Comparison of ENCODE assay signal across 20 cellular contexts in the genomic region with DNA sequence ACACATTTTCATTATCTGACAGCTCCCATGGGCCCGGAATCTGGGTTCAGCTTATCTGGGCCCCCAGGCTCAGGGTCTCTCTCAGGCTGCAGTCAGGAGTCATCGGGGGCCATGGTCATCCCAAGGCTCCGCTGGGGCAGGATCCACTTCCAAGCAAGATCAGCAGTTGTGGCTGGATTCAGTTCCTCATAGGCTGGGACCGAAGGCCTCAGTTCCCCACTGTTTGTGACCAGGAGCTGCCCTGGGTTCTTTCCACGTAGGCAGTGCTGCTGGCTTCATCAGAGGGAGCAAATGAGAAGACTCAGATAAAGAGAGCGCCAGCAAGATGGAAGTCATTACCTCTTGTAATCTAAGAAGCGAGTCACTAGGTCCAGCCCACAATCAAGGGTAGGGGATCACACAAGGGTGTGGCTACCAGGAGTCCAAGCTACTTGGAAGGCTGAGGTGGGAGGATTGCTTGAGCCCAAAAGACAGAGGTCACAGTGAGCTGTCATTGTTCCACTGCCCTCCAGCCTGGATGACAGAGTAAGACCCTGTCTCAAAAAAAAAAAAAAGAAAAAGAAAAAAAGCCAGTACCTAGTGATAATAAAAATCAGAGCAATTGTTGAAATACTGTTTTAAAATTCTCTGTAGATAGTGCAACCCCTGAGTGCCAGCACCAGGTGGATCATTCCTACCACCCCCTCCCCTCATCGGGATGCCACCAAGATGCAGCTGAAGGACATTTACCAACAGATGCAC.
DNase-seq lines count a peak whose midpoint lies in the region; ATAC-seq and TF ChIP-seq lines count a peak whose summit lies in the region.
"Had no signal": no experiment of that assay in that cellular context is flagged by ENCODE, and none has a peak within 500 bp of the region (broad histone marks: within the 10 kb centered on the region; RNA-seq: fewer than 3 reads in every experiment).

No MANE protein-coding gene starts in this region.

- CTCF ChIA-PET in activated CD4-positive, alpha-beta memory T cell treated with anti-CD3 and anti-CD28 coated beads, Interleukin-2, amount 10 ng/mL, durations not matched to agents 7 days and 5 days (lab: Charles Lee) = interaction anchor here (1.5 to 2.3 kb wide), 5 partner anchors 22 to 245 kb away, joined by 3 to 10 read pairs (median 7); partner anchors contain the start of gene NFATC2
- CTCF ChIA-PET in activated CD4-positive, alpha-beta memory T cell treated with anti-CD3 and anti-CD28 coated beads for 36 hours (lab: Charles Lee) = interaction anchor here (1.1 to 1.4 kb wide), 4 partner anchors 7 to 244 kb away, joined by 3 to 4 read pairs (median 3); no protein-coding TSS in a partner anchor

- H3K27me3 ChIP-seq in BE2C = peaks cover 19% of the 10 kb centered on the region
- H3K27me3 ChIP-seq: testis had no signal

- TF ChIP-seq CTCF in fibroblast of mammary gland (conservative IDR thresholded peaks at IDR 0.05; ENCODE audit: control insufficient read depth, insufficient read depth, low read depth, low read length) = no peak
- no peak for TF ChIP-seq CTCF in BE2C (IDR thresholded peaks at IDR 0.05; ENCODE audit: low read depth, low read length)

- no peak overlapping the region for H3K4me3 ChIP-seq in fibroblast of mammary gland (ENCODE audit: control insufficient read depth, low read depth, low read length)
- no peak overlapping the region for H3K4me3 ChIP-seq in BE2C (ENCODE audit: low read depth, low read length)
- H3K4me3 ChIP-seq: testis had no signal

- intact Hi-C loops in activated CD4-positive, alpha-beta memory T cell treated with anti-CD3 and anti-CD28 coated beads for 36 hours (cut with micrococcal nuclease) = no loop called here

- no peaks in the 10 kb centered on the region for H3K27me3 Mint-ChIP-seq in activated CD4-positive, alpha-beta memory T cell treated with anti-CD3 and anti-CD28 coated beads, Interleukin-2, amount 10 ng/mL, durations not matched to agents 7 days and 5 days
- H3K27me3 Mint-ChIP-seq in activated CD4-positive, alpha-beta memory T cell treated with anti-CD3 and anti-CD28 coated beads for 36 hours = no peaks in the 10 kb centered on the region
- no peaks in the 10 kb centered on the region for H3K27me3 Mint-ChIP-seq in stimulated activated memory B cell treated with anti-CD40 and anti-IgM and Interleukin-4, amounts not matched to agents 10 μg/mL and 1 μg/mL and 100 μg/mL, for 72 hours
- H3K27me3 Mint-ChIP-seq: activated CD4-positive, alpha-beta T cell treated with anti-CD3 and anti-CD28 coated beads for 36 hours; naive thymus-derived CD8-positive, alpha-beta T cell had no signal

- no peak for ATAC-seq in stimulated activated memory B cell treated with anti-CD40 and anti-IgM and Interleukin-4, amounts not matched to agents 10 μg/mL and 1 μg/mL and 100 μg/mL, for 72 hours
- ATAC-seq: activated CD4-positive, alpha-beta T cell treated with anti-CD3 and anti-CD28 coated beads for 36 hours; naive thymus-derived CD8-positive, alpha-beta T cell had no signal

- no peaks in the 10 kb centered on the region for H3K4me1 ChIP-seq in BE2C
- H3K4me1 ChIP-seq: testis had no signal

- no peak overlapping the region for H3K4me3 Mint-ChIP-seq in activated CD4-positive, alpha-beta memory T cell treated with anti-CD3 and anti-CD28 coated beads, Interleukin-2, amount 10 ng/mL, durations not matched to agents 7 days and 5 days
- H3K4me3 Mint-ChIP-seq in activated CD4-positive, alpha-beta memory T cell treated with anti-CD3 and anti-CD28 coated beads for 36 hours = no peak overlapping the region
- no peak overlapping the region for H3K4me3 Mint-ChIP-seq in stimulated activated memory B cell treated with anti-CD40 and anti-IgM and Interleukin-4, amounts not matched to agents 10 μg/mL and 1 μg/mL and 100 μg/mL, for 72 hours
- H3K4me3 Mint-ChIP-seq: activated CD4-positive, alpha-beta T cell treated with anti-CD3 and anti-CD28 coated beads for 36 hours; naive thymus-derived CD8-positive, alpha-beta T cell; T-helper 2 cell treated with Interferon-gamma antibody and Interleukin-4, amounts not matched to agents 5 μg/mL and 100 μg/mL, for 36 hours had no signal

- DNase-seq in activated CD4-positive, alpha-beta memory T cell treated with anti-CD3 and anti-CD28 coated beads, Interleukin-2, amount 10 ng/mL, durations not matched to agents 7 days and 5 days = no peak
- DNase-seq in activated CD4-positive, alpha-beta memory T cell treated with anti-CD3 and anti-CD28 coated beads for 36 hours = no peak
- DNase-seq in OCI-M1 (lab: John Stamatoyannopoulos, UW) (peak; percentile 44), fibroblast of mammary gland (ENCODE audit: low read depth) (peak; percentile 38), GDM1 (lab: John Stamatoyannopoulos, UW) (no peak), mesenteric fat pad (ENCODE audit: low spot score) (no peak), BE2C (no peak)
- DNase-seq: activated CD4-positive, alpha-beta T cell treated with anti-CD3 and anti-CD28 coated beads for 36 hours; activated CD8-positive, alpha-beta memory T cell treated with anti-CD3 and anti-CD28 coated beads, Interleukin-2, amount 50 U/mL, for 48 hours; anterior cingulate cortex; effector CD8-positive, alpha-beta T cell; mammary epithelial cell; NCI-H1694 treated with DMSO at 0.1 percent for 48 hours; NCI-H524 treated with DMSO at 0.1 percent for 48 hours; small intestine; stimulated activated CD4-positive, alpha-beta T cell treated with anti-CD3 and anti-CD28 coated beads, Interleukin-4, amount 100 ng/mL, for 4 hours; testis had no signal

- no peaks in the 10 kb centered on the region for H3K9me3 Mint-ChIP-seq in activated CD4-positive, alpha-beta memory T cell treated with anti-CD3 and anti-CD28 coated beads, Interleukin-2, amount 10 ng/mL, durations not matched to agents 7 days and 5 days
- no peaks in the 10 kb centered on the region for H3K9me3 Mint-ChIP-seq in activated CD4-positive, alpha-beta memory T cell treated with anti-CD3 and anti-CD28 coated beads for 36 hours
- H3K9me3 Mint-ChIP-seq in stimulated activated memory B cell treated with anti-CD40 and anti-IgM and Interleukin-4, amounts not matched to agents 10 μg/mL and 1 μg/mL and 100 μg/mL, for 72 hours = peaks cover 6% of the 10 kb centered on the region
- H3K9me3 Mint-ChIP-seq: naive thymus-derived CD8-positive, alpha-beta T cell; T-helper 2 cell treated with Interferon-gamma antibody and Interleukin-4, amounts not matched to agents 5 μg/mL and 100 μg/mL, for 36 hours had no signal

- no peaks in the 10 kb centered on the region for H3K36me3 ChIP-seq in BE2C

- peak overlapping the region; percentile 8 for H3K27ac Mint-ChIP-seq in activated CD4-positive, alpha-beta memory T cell treated with anti-CD3 and anti-CD28 coated beads, Interleukin-2, amount 10 ng/mL, durations not matched to agents 7 days and 5 days
- H3K27ac Mint-ChIP-seq in activated CD4-positive, alpha-beta memory T cell treated with anti-CD3 and anti-CD28 coated beads for 36 hours = no peak overlapping the region
- H3K27ac Mint-ChIP-seq in stimulated activated memory B cell treated with anti-CD40 and anti-IgM and Interleukin-4, amounts not matched to agents 10 μg/mL and 1 μg/mL and 100 μg/mL, for 72 hours = peak overlapping the region; percentile 59
- H3K27ac Mint-ChIP-seq: activated CD4-positive, alpha-beta T cell treated with anti-CD3 and anti-CD28 coated beads for 36 hours; T-helper 2 cell treated with Interferon-gamma antibody and Interleukin-4, amounts not matched to agents 5 μg/mL and 100 μg/mL, for 36 hours had no signal

- POLR2A ChIA-PET in activated CD4-positive, alpha-beta memory T cell treated with anti-CD3 and anti-CD28 coated beads, Interleukin-2, amount 10 ng/mL, durations not matched to agents 7 days and 5 days (lab: Charles Lee) = interaction anchor here (1.9 kb wide), 1 partner anchor 11 kb away, joined by 7 read pairs; no protein-coding TSS in a partner anchor
- POLR2A ChIA-PET in activated CD4-positive, alpha-beta memory T cell treated with anti-CD3 and anti-CD28 coated beads for 36 hours (lab: Charles Lee) = no interaction called here

- H3K4me1 Mint-ChIP-seq in activated CD4-positive, alpha-beta memory T cell treated with anti-CD3 and anti-CD28 coated beads, Interleukin-2, amount 10 ng/mL, durations not matched to agents 7 days and 5 days = peaks cover 32% of the 10 kb centered on the region
- H3K4me1 Mint-ChIP-seq in activated CD4-positive, alpha-beta memory T cell treated with anti-CD3 and anti-CD28 coated beads for 36 hours (ENCODE audit: low read depth) = peaks cover 14% of the 10 kb centered on the region
- H3K4me1 Mint-ChIP-seq in stimulated activated memory B cell treated with anti-CD40 and anti-IgM and Interleukin-4, amounts not matched to agents 10 μg/mL and 1 μg/mL and 100 μg/mL, for 72 hours = peaks cover 46% of the 10 kb centered on the region

- H3K36me3 Mint-ChIP-seq in activated CD4-positive, alpha-beta memory T cell treated with anti-CD3 and anti-CD28 coated beads, Interleukin-2, amount 10 ng/mL, durations not matched to agents 7 days and 5 days (ENCODE audit: low read depth) = peaks cover 18% of the 10 kb centered on the region
- H3K36me3 Mint-ChIP-seq in activated CD4-positive, alpha-beta memory T cell treated with anti-CD3 and anti-CD28 coated beads for 36 hours = peaks cover 6% of the 10 kb centered on the region
- peaks cover 46% of the 10 kb centered on the region for H3K36me3 Mint-ChIP-seq in stimulated activated memory B cell treated with anti-CD40 and anti-IgM and Interleukin-4, amounts not matched to agents 10 μg/mL and 1 μg/mL and 100 μg/mL, for 72 hours

- no peaks in the 10 kb centered on the region for H3K9me3 ChIP-seq in BE2C
- H3K9me3 ChIP-seq: testis had no signal

Comparison
In these comparisons a context has a peak if more than half of its experiments do, and no peak if none do; other contexts are left out.
1. DNase-seq: peak in OCI-M1 (single experiment) and fibroblast of mammary gland (single experiment); none in activated CD4-positive, alpha-beta memory T cell treated with anti-CD3 and anti-CD28 coated beads, Interleukin-2, amount 10 ng/mL, durations not matched to agents 7 days and 5 days (single experiment), activated CD4-positive, alpha-beta memory T cell treated with anti-CD3 and anti-CD28 coated beads for 36 hours (single experiment), GDM1 (single experiment), mesenteric fat pad (single experiment) and BE2C (single experiment).